In the genomic region with DNA sequence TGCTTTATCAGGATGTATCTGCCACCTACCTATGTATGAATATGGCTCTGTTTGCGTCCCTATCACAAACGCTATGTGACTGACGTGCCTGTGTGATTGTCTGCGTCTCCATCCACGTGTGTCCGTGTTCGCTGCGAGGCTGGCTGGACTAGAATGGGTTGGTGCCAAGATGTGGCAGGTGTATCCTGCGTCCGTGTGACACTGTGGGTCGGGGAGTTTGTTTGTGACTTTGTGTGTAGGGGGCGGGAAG, we compare ENCODE assay signal across 8 cellular contexts. TPM values are rescaled to one million over a fixed set of nuclear protein-coding genes. Genes with fewer than 3 reads are reported as not detected.
DNase-seq lines count a peak whose midpoint lies in the region; ATAC-seq and TF ChIP-seq lines count a peak whose summit lies in the region.

No MANE protein-coding gene starts in this region.

- TF ChIP-seq EP300 in transverse colon (IDR thresholded peaks at IDR 0.05; ENCODE audit: low read depth) = no peak

- H3K4me1 Mint-ChIP-seq in activated T-cell treated with anti-CD3 and anti-CD28 coated beads, Interleukin-2, amount 50 U/mL, for 72 hours (ENCODE audit: low read depth) = peaks cover 42% of the 10 kb centered on the region

- TF ChIP-seq POLR2A in transverse colon (IDR thresholded peaks at IDR 0.05) = no peak

- intact Hi-C loops in transverse colon (cut with DNase I; ENCODE audit: low total_unique reads) = loop anchor here (10.0 kb wide), 1 partner anchor 373 kb away; a partner anchor contains a TSS

- DNase-seq in activated T-cell treated with anti-CD3 and anti-CD28 coated beads, Interleukin-2, amount 50 U/mL, for 72 hours = no peak
- DNase-seq in activated T-cell treated with anti-CD3 and anti-CD28 coated beads, Interleukin-2, amount 50 U/mL, for 48 hours = no peak
- DNase-seq in transverse colon = no peak
- no peak for DNase-seq in NCI-H2171 treated with DMSO at 0.1 percent for 48 hours (lab: John Stamatoyannopoulos, UW)
- DNase-seq in NCI-H82 (lab: John Stamatoyannopoulos, UW) = no peak

- no peak for ATAC-seq in activated T-cell treated with anti-CD3 and anti-CD28 coated beads, Interleukin-2, amount 50 U/mL, for 72 hours (replicated peaks in 1 of 2)
- ATAC-seq in HG02840 (IDR thresholded peaks at IDR 0.05; ENCODE audit: low FRiP score, unreplicated experiment) = no peak

- H3K27me3 Mint-ChIP-seq in activated T-cell treated with anti-CD3 and anti-CD28 coated beads, Interleukin-2, amount 50 U/mL, for 72 hours (ENCODE audit: low read depth) = no peaks in the 10 kb centered on the region

- H3K4me1 ChIP-seq in transverse colon = peaks cover 41 to 78% (median 67%) of the 10 kb centered on the region in 4 donors

- H3K36me3 Mint-ChIP-seq in activated T-cell treated with anti-CD3 and anti-CD28 coated beads, Interleukin-2, amount 50 U/mL, for 72 hours (ENCODE audit: insufficient read depth in 2 of 2) = no peaks in the 10 kb centered on the region

- TF ChIP-seq CTCF in transverse colon (IDR thresholded peaks at IDR 0.05) = no peak

- in situ Hi-C loops in transverse colon (cut with MboI; ENCODE audit: low pct_ligation_motif_present in 1 of 4, low pct_unique_long_range_greater_than_20kb in 1 of 4, low sequenced_read_pairs in 3 of 4) = no loop called here

- H3K27ac ChIP-seq in adipose tissue (ENCODE audit: low read depth, low read length) (peak overlapping the region; percentile 83), layer of hippocampus (ENCODE audit: low read depth, low read length) (peak overlapping the region; percentile 98), transverse colon (peak overlapping the region; percentile 97 to 99 (median 98))

- H3K9me3 ChIP-seq in transverse colon = no peaks in the 10 kb centered on the region

- H3K27ac Mint-ChIP-seq in activated T-cell treated with anti-CD3 and anti-CD28 coated beads, Interleukin-2, amount 50 U/mL, for 72 hours = peak overlapping the region; percentile 86

- H3K9me3 Mint-ChIP-seq in activated T-cell treated with anti-CD3 and anti-CD28 coated beads, Interleukin-2, amount 50 U/mL, for 72 hours = no peaks in the 10 kb centered on the region

- WGBS in adipose tissue, 3 donors = 1 to 2% (median 2%) methylated on average over 12 of the region's 12 CpGs
- WGBS in transverse colon (ENCODE audit: low coverage in 1 of 2), 2 donors = 1% methylated on average over 12 of the region's 12 CpGs; no CpG with 5 or more reads in 1 of the 2 donors

- peak overlapping the region; percentile 27 to 50 (median 36) for H3K4me3 ChIP-seq in transverse colon

- H3K27me3 ChIP-seq in layer of hippocampus (ENCODE audit: control insufficient read depth, insufficient read depth, low read length) (no peaks in the 10 kb centered on the region), transverse colon (no peaks in the 10 kb centered on the region)

- H3K36me3 ChIP-seq in transverse colon = no peaks in the 10 kb centered on the region

- peak overlapping the region; percentile 87 for H3K4me3 Mint-ChIP-seq in activated T-cell treated with anti-CD3 and anti-CD28 coated beads, Interleukin-2, amount 50 U/mL, for 72 hours

RNA-seq across cellular contexts. Expression of a gene that starts 6.7 kb away (rescaled TPM):
- 10 to 100 TPM; 38.8 to 41.0 TPM for total RNA-seq in activated T-cell treated with anti-CD3 and anti-CD28 coated beads, Interleukin-2, amount 50 U/mL, for 72 hours
- polyA plus RNA-seq in adipose tissue = 100 to 1,000 TPM in 1 of 3 donors, 10 to 100 TPM in 2; 41.1 to 210 (median 57.2) TPM
- 100 to 1,000 TPM; 138 to 387 (median 215) TPM for total RNA-seq in transverse colon

RNA-seq across cellular contexts. Expression of a gene that starts 9.2 kb away (rescaled TPM):
- total RNA-seq in activated T-cell treated with anti-CD3 and anti-CD28 coated beads, Interleukin-2, amount 50 U/mL, for 72 hours = 100 to 1,000 TPM; 574 to 618 TPM
- 1,000 to 10,000 TPM in 2 of 3 donors, 100 to 1,000 TPM in 1; 120 to 1,553 (median 1,136) TPM for polyA plus RNA-seq in adipose tissue
- total RNA-seq in transverse colon = 100 to 1,000 TPM; 386 to 857 (median 664) TPM

RNA-seq across cellular contexts. Expression of a gene that starts 19.5 kb away (rescaled TPM):
- 100 to 1,000 TPM; 202 to 223 TPM for total RNA-seq in activated T-cell treated with anti-CD3 and anti-CD28 coated beads, Interleukin-2, amount 50 U/mL, for 72 hours
- 100 to 1,000 TPM; 159 to 386 (median 207) TPM for polyA plus RNA-seq in adipose tissue
- total RNA-seq in transverse colon = 100 to 1,000 TPM; 172 to 357 (median 198) TPM

RNA-seq across cellular contexts. Expression of a gene that starts 19.8 kb away (rescaled TPM):
- 10 to 100 TPM; 23.7 to 27.1 TPM for total RNA-seq in activated T-cell treated with anti-CD3 and anti-CD28 coated beads, Interleukin-2, amount 50 U/mL, for 72 hours
- polyA plus RNA-seq in adipose tissue = 1 to 10 TPM in 1 of 3 donors, under 1 TPM in 2; 0.38 to 1.8 (median 0.52) TPM
- total RNA-seq in transverse colon = 1 to 10 TPM in 1 of 4 donors, not detected in 3; 1.6 TPM

RNA-seq across cellular contexts. Expression of a gene that starts 24.3 kb away (rescaled TPM):
- total RNA-seq in activated T-cell treated with anti-CD3 and anti-CD28 coated beads, Interleukin-2, amount 50 U/mL, for 72 hours = 10 to 100 TPM; 29.6 to 31.1 TPM
- 1 to 10 TPM; 3.3 to 6.4 (median 5.6) TPM for polyA plus RNA-seq in adipose tissue
- total RNA-seq in transverse colon = 10 to 100 TPM in 1 of 4 donors, 1 to 10 TPM in 2, not detected in 1; 2.7 to 17.5 (median 4.0) TPM
